ENCODE assay signal across 19 cellular contexts in the genomic region with DNA sequence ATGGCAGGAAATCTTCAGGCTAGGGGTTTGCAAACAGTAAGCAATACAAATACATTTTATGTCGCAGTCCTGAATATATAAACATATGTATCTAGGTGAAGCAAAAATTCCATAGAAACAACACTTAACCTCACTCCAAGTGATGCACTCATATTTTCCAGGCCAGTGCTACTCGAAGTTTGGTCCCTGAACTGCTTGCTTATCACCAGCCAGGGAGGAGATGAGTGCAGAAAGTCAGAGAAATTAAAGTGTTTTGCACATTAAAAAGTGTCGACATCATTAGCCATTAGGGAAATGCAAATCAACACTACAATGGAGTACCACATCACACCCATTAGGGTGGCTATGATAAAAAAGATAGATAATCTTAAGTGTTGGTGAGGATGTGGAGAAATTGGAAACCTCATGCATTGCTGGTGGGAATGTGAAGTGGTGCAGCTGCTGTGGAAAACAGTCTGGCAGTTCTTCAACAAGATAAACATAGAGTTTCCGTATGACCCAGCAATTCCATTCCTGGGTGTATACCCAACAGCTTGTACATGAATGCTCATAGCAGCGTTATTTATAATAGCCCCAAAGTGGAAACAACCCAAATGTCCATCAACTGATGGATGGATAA.
DNase-seq lines count a peak whose midpoint lies in the region; ATAC-seq and TF ChIP-seq lines count a peak whose summit lies in the region.
"Had no signal": no experiment of that assay in that cellular context is flagged by ENCODE, and none has a peak within 500 bp of the region (broad histone marks: within the 10 kb centered on the region; RNA-seq: fewer than 3 reads in every experiment).

No MANE protein-coding gene starts in this region.

- H3K4me3 ChIP-seq in heart right ventricle (no peak overlapping the region), smooth muscle cell (no peak overlapping the region)
- H3K4me3 ChIP-seq: PC-9 had no signal

- peaks cover 0 to 12% (median 6%) of the 10 kb centered on the region in 11 donors for H3K9me3 ChIP-seq in heart right ventricle
- no peaks in the 10 kb centered on the region for H3K9me3 ChIP-seq in smooth muscle cell (replicated peaks; ENCODE audit: low read depth)

- no peaks in the 10 kb centered on the region for H3K36me3 ChIP-seq in heart right ventricle
- H3K36me3 ChIP-seq in smooth muscle cell (ENCODE audit: low read depth) = no peaks in the 10 kb centered on the region

- H2AFZ ChIP-seq in smooth muscle cell (ENCODE audit: low read depth) = no peak overlapping the region
- H2AFZ ChIP-seq: PC-9 had no signal

- WGBS in heart right ventricle, 2 donors = 36 to 38% methylated on average over 5 of the region's 5 CpGs
- 72% methylated on average over 5 of the region's 5 CpGs for WGBS in smooth muscle cell (ENCODE audit: low lambda C conversion rate)

- H3K27ac ChIP-seq in heart right ventricle (no peak overlapping the region), smooth muscle cell (ENCODE audit: low read depth) (no peak overlapping the region)
- H3K27ac ChIP-seq: 22Rv1, PC-9 had no signal

- H3K4me2 ChIP-seq in smooth muscle cell = no peak overlapping the region
- H3K4me2 ChIP-seq: PC-9 had no signal

- no peak overlapping the region for H3K9ac ChIP-seq in smooth muscle cell (ENCODE audit: low read depth)

- H3K79me2 ChIP-seq in smooth muscle cell (ENCODE audit: low read depth) = no peaks in the 10 kb centered on the region

- intact Hi-C loops in heart right ventricle (cut with DNase I) = no loop called here

- H3K4me1 ChIP-seq in heart right ventricle (peaks cover 0 to 11% (median 0%) of the 10 kb centered on the region in 9 donors), smooth muscle cell (ENCODE audit: low read depth) (no peaks in the 10 kb centered on the region)

- peak; percentile 47 for DNase-seq in DMS53 (lab: John Stamatoyannopoulos, UW)
- DNase-seq in DMS53 treated with DMSO at 0.1 percent for 48 hours (lab: John Stamatoyannopoulos, UW; ENCODE audit: unreplicated experiment) = no peak
- peak; percentile 9 for DNase-seq in amniotic epithelial cell (ENCODE audit: low read depth)
- no peak for DNase-seq in heart right ventricle
- peak; percentile 50 for DNase-seq in myocyte (ENCODE audit: low read depth)
- no peak for DNase-seq in mucosa of gallbladder (ENCODE audit: low spot score)
- no peak for DNase-seq in NK-92 (lab: John Stamatoyannopoulos, UW; ENCODE audit: unreplicated experiment)
- DNase-seq in smooth muscle cell (lab: John Stamatoyannopoulos, UW; ENCODE audit: unreplicated experiment) = no peak
- DNase-seq: COR-L47, DMS 273 treated with DMSO at 0.1 percent for 48 hours, GF-D8, H7, Karpas-422, NCI-H1417 treated with DMSO at 0.1 percent for 48 hours, NCI-H187 treated with DMSO at 0.1 percent for 48 hours, NCI-H345, NCI-H524 treated with DMSO at 0.1 percent for 48 hours had no signal

- H3F3A ChIP-seq in smooth muscle cell (ENCODE audit: low read depth) = no peaks in the 10 kb centered on the region

- H3K27me3 ChIP-seq in heart right ventricle = no peaks in the 10 kb centered on the region
- no peaks in the 10 kb centered on the region for H3K27me3 ChIP-seq in smooth muscle cell (ENCODE audit: low read depth)

- TF ChIP-seq CTCF in heart right ventricle (IDR thresholded peaks at IDR 0.05) = no peak
- no peak for TF ChIP-seq CTCF in smooth muscle cell (IDR thresholded peaks at IDR 0.05; ENCODE audit: borderline replicate concordance, insufficient read depth, poor library complexity, severe bottlenecking)

- H4K20me1 ChIP-seq in smooth muscle cell (ENCODE audit: low read depth) = no peaks in the 10 kb centered on the region

- peak in 6 of 8 donors; percentile 55 to 86 (median 69) for ATAC-seq in heart right ventricle

Comparison
In these comparisons a context has a peak if more than half of its experiments do, and no peak if none do; other contexts are left out.
1. DNase-seq: peak in DMS53 (single experiment), amniotic epithelial cell (single experiment) and myocyte (single experiment); none in DMS53 treated with DMSO at 0.1 percent for 48 hours (single experiment), heart right ventricle (0 of 2), mucosa of gallbladder (single experiment), NK-92 (single experiment) and smooth muscle cell (single experiment).